In genomic region chr7:2198206-2198605, GRCh38 we compare ENCODE assay signal across 16 cellular contexts. TPM values are rescaled to one million over a fixed set of nuclear protein-coding genes. Genes with fewer than 3 reads are reported as not detected.
A peak's percentile ranks its signal among the peaks of the same experiment; 100 is the strongest.
DNase-seq lines count a peak whose midpoint lies in the region; ATAC-seq, FAIRE-seq and TF ChIP-seq lines count a peak whose summit lies in the region.
"Had no signal": no experiment of that assay in that cellular context is flagged by ENCODE, and none has a peak within 500 bp of the region (broad histone marks: within the 10 kb centered on the region; RNA-seq: fewer than 3 reads in every experiment).

No MANE protein-coding gene starts in this region.

- H3K9me3 ChIP-seq in K562 (replicated peaks; ENCODE audit: control insufficient read depth, insufficient read depth, low read depth, low read length) (no peaks in the 10 kb centered on the region), thyroid gland (no peaks in the 10 kb centered on the region), trophoblast cell (ENCODE audit: insufficient read depth, low read depth, low read length) (peaks cover 4% of the 10 kb centered on the region)

- no TSS peak for BruUV-seq in K562 (replicated peaks; lab: Mats Ljungman, UMichigan)

- H4K8ac ChIP-seq in trophoblast cell (ENCODE audit: low read depth, low read length) = no peak overlapping the region

- H3K4me2 ChIP-seq in K562 (ENCODE audit: insufficient read depth, low read length) = no peak overlapping the region
- no peak overlapping the region for H3K4me2 ChIP-seq in trophoblast cell (ENCODE audit: low read length)
- H3K4me2 ChIP-seq: A549 had no signal

- H2BK12ac ChIP-seq in trophoblast cell (ENCODE audit: low read length) = no peak overlapping the region

- H3K79me2 ChIP-seq in K562 (ENCODE audit: control insufficient read depth, insufficient read depth, low read length) = no peaks in the 10 kb centered on the region
- no peaks in the 10 kb centered on the region for H3K79me2 ChIP-seq in trophoblast cell (ENCODE audit: control insufficient read depth, insufficient read depth, low read length, poor library complexity)

- no peak for TF ChIP-seq RAD21 in K562 (CRISPR knock-in tag; conservative IDR thresholded peaks at IDR 0.05 in 1 of 2, IDR thresholded peaks at IDR 0.05 in 1 of 2)

- H4K91ac ChIP-seq in trophoblast cell (ENCODE audit: low read depth, low read length) = no peak overlapping the region

- H3K14ac ChIP-seq in trophoblast cell (ENCODE audit: low read length) = no peak overlapping the region

- H4K12ac ChIP-seq in trophoblast cell (ENCODE audit: low read depth, low read length) = no peak overlapping the region

- no peak for FAIRE-seq in K562 (lab: Jason Lieb, UNC)
- FAIRE-seq: A549, GM19239 had no signal

- no peaks in the 10 kb centered on the region for H3K9me1 ChIP-seq in K562 (ENCODE audit: control insufficient read depth, insufficient read depth, low read length)

- 0 out of 2 replicates have a peak, but pooled peaks cover 3% of the 10 kb centered on the region for H4K20me1 ChIP-seq in K562 (replicated peaks; ENCODE audit: control insufficient read depth, insufficient read depth, low read length)

- TF ChIP-seq EP300 in K562 (IDR thresholded peaks at IDR 0.05; ENCODE audit: low read length) = no peak

- H3K23ac ChIP-seq in trophoblast cell (ENCODE audit: low read length) = no peak overlapping the region

- no peak overlapping the region for H2AFZ ChIP-seq in K562 (ENCODE audit: low read depth, low read length)
- no peak overlapping the region for H2AFZ ChIP-seq in trophoblast cell (ENCODE audit: insufficient read depth, low read length, poor library complexity)

- TF ChIP-seq POLR2A in K562 (conservative IDR thresholded peaks at IDR 0.05) (no peak), thyroid gland (IDR thresholded peaks at IDR 0.05) (peak in 1 of 2 donors; percentile 14)

- no peaks in the 10 kb centered on the region for H3K27me3 ChIP-seq in K562 (ENCODE audit: control insufficient read depth in 2 of 2, insufficient read depth in 2 of 2, low read length in 2 of 2)
- no peaks in the 10 kb centered on the region for H3K27me3 ChIP-seq in thyroid gland
- no peaks in the 10 kb centered on the region for H3K27me3 ChIP-seq in trophoblast cell (ENCODE audit: insufficient read depth, low read length)
- H3K27me3 ChIP-seq: heart left ventricle had no signal

- in situ Hi-C loops in K562 (cut with MboI) = no loop called here

- POLR2A ChIA-PET in K562 (lab: Yijun Ruan, JAX) = no interaction called here

- no peaks in the 10 kb centered on the region for H3K79me1 ChIP-seq in trophoblast cell (ENCODE audit: low read length)

- peaks cover 67% of the 10 kb centered on the region; the same call in 2 of the 3 replicates for H3K36me3 ChIP-seq in K562 (ENCODE audit: control insufficient read depth, insufficient read depth, low read length)
- no peaks in the 10 kb centered on the region for H3K36me3 ChIP-seq in thyroid gland
- peaks cover 49 to 52% of the 10 kb centered on the region in 2 experiments for H3K36me3 ChIP-seq in trophoblast cell (ENCODE audit: control insufficient read depth in 1 of 2, insufficient read depth in 2 of 2, low read length in 2 of 2)

- ATAC-seq in K562 (no peak), HG02678 (IDR thresholded peaks at IDR 0.05; ENCODE audit: unreplicated experiment) (no peak), HG03432 (IDR thresholded peaks at IDR 0.05; ENCODE audit: unreplicated experiment) (no peak)
- ATAC-seq: A549, Panc1 had no signal

- no peak overlapping the region for H3K4ac ChIP-seq in trophoblast cell (ENCODE audit: low read depth, low read length)

- H3K4me3 ChIP-seq in K562 = no peak overlapping the region
- H3K4me3 ChIP-seq in thyroid gland (replicated peaks in 1 of 3) = no peak overlapping the region
- no peak overlapping the region for H3K4me3 ChIP-seq in trophoblast cell (ENCODE audit: low read depth, low read length)
- H3K4me3 ChIP-seq: A549, heart left ventricle had no signal

- peak; percentile 1 to 25 for DNase-seq in NCI-H524 (lab: John Stamatoyannopoulos, UW)
- no peak for DNase-seq in NCI-H524 treated with DMSO at 0.1 percent for 48 hours (lab: John Stamatoyannopoulos, UW)
- DNase-seq in NCI-H2029 treated with DMSO at 0.1 percent for 48 hours (lab: John Stamatoyannopoulos, UW) = peak; percentile 96
- DNase-seq in K562 (ENCODE audit: extremely low read depth in 1 of 4, low spot score in 3 of 4) = no peak
- peak; percentile 98 for DNase-seq in thyroid gland
- DNase-seq in trophoblast cell = no peak
- DNase-seq: CD4-positive, alpha-beta T cell; GF-D8; NCI-H446; SW 1271 had no signal

- H2BK5ac ChIP-seq in trophoblast cell (ENCODE audit: low read depth, low read length, poor library complexity) = no peak overlapping the region

- 91% methylated on average over 4 of the region's 15 CpGs for WGBS in K562 (ENCODE audit: insufficient coverage, low coverage, missing lambda C conversion rate)
- 25 to 56% methylated on average over 9 to 13 of the region's 15 CpGs for WGBS in thyroid gland, 2 donors
- no CpG with 5 or more reads among the region's 15 CpGs for WGBS in trophoblast cell (ENCODE audit: extremely low coverage, insufficient coverage, insufficient read length)

- H3K27ac ChIP-seq in K562 (ENCODE audit: extremely low read depth, low read depth, low read length) (no peak overlapping the region), thyroid gland (peak overlapping the region in 1 of 3 donors; percentile 17), trophoblast cell (ENCODE audit: low read depth, low read length) (no peak overlapping the region)
- H3K27ac ChIP-seq: A549 had no signal

- no peak overlapping the region for H2BK120ac ChIP-seq in trophoblast cell (ENCODE audit: insufficient read depth, low read length, poor library complexity)

- intact Hi-C loops in K562 (cut with micrococcal nuclease) (no loop called here), thyroid gland (cut with DNase I) (no loop called here)

- H3K9ac ChIP-seq in K562 (ENCODE audit: insufficient read depth in 1 of 2, low read depth in 2 of 2, low read length in 2 of 2) (0 out of 4 replicates have a peak overlapping the region, but pooled peaks of 1 of the 2 experiments have one; percentile 16), trophoblast cell (ENCODE audit: low read length) (no peak overlapping the region)

- no peak overlapping the region for H2AK5ac ChIP-seq in trophoblast cell (ENCODE audit: low read length)

- TF ChIP-seq CTCF in K562 (IDR thresholded peaks at IDR 0.05 in 2 of 3, conservative IDR thresholded peaks at IDR 0.05 in 1 of 3; ENCODE audit: insufficient read depth in 2 of 3, low read depth in 1 of 3, low read length in 3 of 3) (no peak), thyroid gland (IDR thresholded peaks at IDR 0.05) (no peak)

- H3K18ac ChIP-seq in trophoblast cell (ENCODE audit: low read length) = no peak overlapping the region

- H3K4me1 ChIP-seq in K562 (replicated peaks in 1 of 2; ENCODE audit: control insufficient read depth in 2 of 2, insufficient read depth in 2 of 2, low read length in 2 of 2) (peaks cover 0 to 25% of the 10 kb centered on the region in 2 experiments; a peak in 2 of 5 replicates), thyroid gland (peaks cover 19 to 33% of the 10 kb centered on the region in 2 donors), trophoblast cell (ENCODE audit: control insufficient read depth in 1 of 2, insufficient read depth in 2 of 2, low read length in 2 of 2) (peaks cover 3 to 7% of the 10 kb centered on the region in 2 experiments)
- H3K4me1 ChIP-seq: A549 had no signal

- CTCF ChIA-PET in K562 (lab: Yijun Ruan, JAX; ENCODE audit: low intra/inter-chr PET ratio) = no interaction called here

RNA-seq across cellular contexts. Expression of gene MAD1L1, which starts 34.5 kb away (rescaled TPM):
- 159 and 265 TPM in 2 replicates for total RNA-seq in K562 (2011; cell fraction: chromatin; rRNA removed; ENCODE audit: low replicate concordance)
- 94.7 and 113 TPM in 2 replicates for total RNA-seq in K562 (2011; cell fraction: nucleolus; rRNA removed)
- total RNA-seq in K562 (2011; cell fraction: nucleoplasm; rRNA removed) = 88.9 and 95.8 TPM in 2 replicates
- 89.7 and 103 TPM in 2 replicates for total RNA-seq in K562 (2014; rRNA removed)
- total RNA-seq in K562 (2014; rRNA removed; fragmentation: Illumina TruSeq; extraction: Trizol) = 6.8 and 12.3 TPM in 2 replicates
- 32.6 TPM in 2 replicates for total RNA-seq in K562 (2015; rRNA removed; fragmentation: Illumina TruSeq; extraction: Trizol)
- total RNA-seq in K562 (2021) = 67.4 and 75.3 TPM in 2 replicates
- polyA plus RNA-seq in K562 (2011; rRNA removed) = 18.0 and 23.3 TPM in 2 replicates
- 31.4 and 103 TPM in 2 replicates for polyA plus RNA-seq in K562 (2011; cell fraction: cytosol; rRNA removed)
- polyA plus RNA-seq in K562 (2011; cell fraction: nucleus; rRNA removed) = 23.7 and 53.1 TPM in 2 replicates
- polyA plus RNA-seq in K562 (2012) = 50.7 and 89.9 TPM in 2 replicates
- polyA plus RNA-seq in K562 (2014; fragmentation: Illumina TruSeq; extraction: Trizol) = 11.4 and 16.7 TPM in 2 replicates
- 1 to 10 TPM; 1.7 to 5.0 TPM for polyA plus RNA-seq in K562 (2014; fragmentation: Nextera tagmentation; extraction: Ambion mirVana)
- 53.5 and 65.3 TPM in 2 replicates for polyA plus RNA-seq in K562 (2014; rRNA removed)
- 14.5 and 17.9 TPM in 2 replicates for polyA minus RNA-seq in K562 (2011; rRNA and poly(A)+ RNA removed)
- 34.4 and 62.5 TPM in 2 replicates for polyA minus RNA-seq in K562 (2011; cell fraction: cytosol; rRNA and poly(A)+ RNA removed)
- polyA minus RNA-seq in K562 (2011; cell fraction: nucleus; rRNA and poly(A)+ RNA removed) = 21.5 and 31.9 TPM in 2 replicates
- 10 to 100 TPM; 27.4 to 38.6 (median 33.9) TPM for total RNA-seq in thyroid gland
- 23.7 and 24.6 TPM in 2 replicates for polyA plus RNA-seq in trophoblast cell (2013)

RNA-seq across cellular contexts. Expression of gene MRM2, which starts 43.8 kb away (rescaled TPM):
- 24.0 and 38.8 TPM in 2 replicates for total RNA-seq in K562 (2011; cell fraction: chromatin; rRNA removed; ENCODE audit: low replicate concordance)
- 23.0 and 36.2 TPM in 2 replicates for total RNA-seq in K562 (2011; cell fraction: nucleolus; rRNA removed)
- total RNA-seq in K562 (2011; cell fraction: nucleoplasm; rRNA removed) = 26.9 and 28.0 TPM in 2 replicates
- total RNA-seq in K562 (2014; rRNA removed) = 48.3 and 50.5 TPM in 2 replicates
- 41.7 and 43.9 TPM in 2 replicates for total RNA-seq in K562 (2014; rRNA removed; fragmentation: Illumina TruSeq; extraction: Trizol)
- 45.9 and 50.7 TPM in 2 replicates for total RNA-seq in K562 (2015; rRNA removed; fragmentation: Illumina TruSeq; extraction: Trizol)
- total RNA-seq in K562 (2021) = 47.9 and 50.2 TPM in 2 replicates
- 29.3 and 32.4 TPM in 2 replicates for polyA plus RNA-seq in K562 (2011; rRNA removed)
- 19.7 and 23.9 TPM in 2 replicates for polyA plus RNA-seq in K562 (2011; cell fraction: cytosol; rRNA removed)
- polyA plus RNA-seq in K562 (2011; cell fraction: nucleus; rRNA removed) = 10.7 and 12.6 TPM in 2 replicates
- polyA plus RNA-seq in K562 (2012) = 34.0 and 47.0 TPM in 2 replicates
- 54.5 and 62.0 TPM in 2 replicates for polyA plus RNA-seq in K562 (2014; fragmentation: Illumina TruSeq; extraction: Trizol)
- 100 to 1,000 TPM in 1 of 2 experiments, 10 to 100 TPM in 1; 70.4 to 116 TPM for polyA plus RNA-seq in K562 (2014; fragmentation: Nextera tagmentation; extraction: Ambion mirVana)
- polyA plus RNA-seq in K562 (2014; rRNA removed) = 44.1 and 50.2 TPM in 2 replicates
- 20.5 and 21.4 TPM in 2 replicates for polyA minus RNA-seq in K562 (2011; rRNA and poly(A)+ RNA removed)
- 13.3 and 21.0 TPM in 2 replicates for polyA minus RNA-seq in K562 (2011; cell fraction: cytosol; rRNA and poly(A)+ RNA removed)
- polyA minus RNA-seq in K562 (2011; cell fraction: nucleus; rRNA and poly(A)+ RNA removed) = 9.2 and 13.9 TPM in 2 replicates
- 10 to 100 TPM; 14.7 to 23.8 (median 18.2) TPM for total RNA-seq in thyroid gland
- polyA plus RNA-seq in trophoblast cell (2013) = 21.4 and 22.1 TPM in 2 replicates

RNA-seq across cellular contexts. Expression of gene NUDT1, which starts 43.8 kb away (rescaled TPM):
- total RNA-seq in K562 (2011; cell fraction: chromatin; rRNA removed; ENCODE audit: low replicate concordance) = 6.3 and 17.2 TPM in 2 replicates
- 20.5 and 20.8 TPM in 2 replicates for total RNA-seq in K562 (2011; cell fraction: nucleolus; rRNA removed)
- 16.0 and 16.9 TPM in 2 replicates for total RNA-seq in K562 (2011; cell fraction: nucleoplasm; rRNA removed)
- total RNA-seq in K562 (2014; rRNA removed) (73.3 and 79.6 TPM in 2 replicates), K562 (2014; rRNA removed; fragmentation: Illumina TruSeq; extraction: Trizol) (12.7 and 25.8 TPM in 2 replicates), K562 (2015; rRNA removed; fragmentation: Illumina TruSeq; extraction: Trizol) (45.8 and 48.5 TPM in 2 replicates), K562 (2021) (39.3 and 44.8 TPM in 2 replicates), thyroid gland (10 to 100 TPM in 1 of 4 donors, 1 to 10 TPM in 3; 7.0 to 11.9 (median 9.8) TPM)
- polyA plus RNA-seq in K562 (2011; rRNA removed) (26.0 and 32.1 TPM in 2 replicates), K562 (2014; fragmentation: Illumina TruSeq; extraction: Trizol) (29.6 and 41.1 TPM in 2 replicates), K562 (2014; fragmentation: Nextera tagmentation; extraction: Ambion mirVana) (10 to 100 TPM in 1 of 2 experiments, 1 to 10 TPM in 1; 5.3 to 16.2 TPM), K562 (2014; rRNA removed) (63.1 and 64.4 TPM in 2 replicates)
- polyA plus RNA-seq in K562 (2011; cell fraction: cytosol; rRNA removed) = 42.4 and 49.5 TPM in 2 replicates
- 35.5 and 42.6 TPM in 2 replicates for polyA plus RNA-seq in K562 (2011; cell fraction: nucleus; rRNA removed)
- 74.2 and 74.5 TPM in 2 replicates for polyA plus RNA-seq in K562 (2012)
- polyA minus RNA-seq in K562 (2011; rRNA and poly(A)+ RNA removed) = 10.8 and 13.0 TPM in 2 replicates
- 15.0 and 18.8 TPM in 2 replicates for polyA minus RNA-seq in K562 (2011; cell fraction: cytosol; rRNA and poly(A)+ RNA removed)
- polyA minus RNA-seq in K562 (2011; cell fraction: nucleus; rRNA and poly(A)+ RNA removed) = 6.9 and 7.9 TPM in 2 replicates
- 23.2 and 26.4 TPM in 2 replicates for polyA plus RNA-seq in trophoblast cell (2013)

Comparison
In these comparisons a context has a peak if more than half of its experiments do, and no peak if none do; other contexts are left out.
1. DNase-seq: peak in NCI-H524 (2 of 2), NCI-H2029 treated with DMSO at 0.1 percent for 48 hours (single experiment) and thyroid gland (2 of 2); none in NCI-H524 treated with DMSO at 0.1 percent for 48 hours (single experiment), K562 (0 of 4) and trophoblast cell (0 of 2).